Comparison of ENCODE assay signal across 9 cellular contexts in genomic region chrX:57596109-57596870, GRCh38. TPM values are rescaled to one million over a fixed set of nuclear protein-coding genes. Genes with fewer than 3 reads are reported as not detected.
DNase-seq lines count a peak whose midpoint lies in the region; ATAC-seq and TF ChIP-seq lines count a peak whose summit lies in the region.
"Had no signal": no experiment of that assay in that cellular context is flagged by ENCODE, and none has a peak within 500 bp of the region (broad histone marks: within the 10 kb centered on the region; RNA-seq: fewer than 3 reads in every experiment).

No MANE protein-coding gene starts in this region.

- no peaks in the 10 kb centered on the region for H3K27me3 Mint-ChIP-seq in WTC11 (ENCODE audit: low read depth)

- no peak for ATAC-seq in WTC11
- no peak for ATAC-seq in gastrocnemius medialis
- no peak for ATAC-seq in GM19395 (IDR thresholded peaks at IDR 0.05; ENCODE audit: unreplicated experiment)
- no peak for ATAC-seq in HG02840 (IDR thresholded peaks at IDR 0.05; ENCODE audit: low FRiP score, unreplicated experiment)

- CTCF ChIA-PET in WTC11 (lab: Charles Lee) = no interaction called here

- POLR2A ChIA-PET in WTC11 (lab: Charles Lee) = no interaction called here

- TF ChIP-seq CTCF in HFF-Myc (IDR thresholded peaks at IDR 0.05; ENCODE audit: low read depth, low read length, missing control alignments) (no peak), WTC11 (IDR thresholded peaks at IDR 0.05) (no peak), fibroblast of the aortic adventitia (IDR thresholded peaks at IDR 0.05; ENCODE audit: insufficient read depth, low read length) (no peak), gastrocnemius medialis (IDR thresholded peaks at IDR 0.05 in 4 of 5, conservative IDR thresholded peaks at IDR 0.05 in 1 of 5) (no peak)

- DNase-seq in HFF-Myc (ENCODE audit: extremely low read depth, low read depth) (no peak), WTC11 (ENCODE audit: low spot score) (no peak), fibroblast of the aortic adventitia (ENCODE audit: low read depth) (peak; percentile 26), gastrocnemius medialis (no peak), SKM-1 (lab: John Stamatoyannopoulos, UW; ENCODE audit: unreplicated experiment) (no peak)
- DNase-seq: NCI-H2081 treated with DMSO at 0.1 percent for 48 hours, WERI-Rb-1 had no signal

- H3K4me1 ChIP-seq in gastrocnemius medialis = peaks cover 20 to 29% of the 10 kb centered on the region in 2 donors

- no peaks in the 10 kb centered on the region for H3K9me3 ChIP-seq in gastrocnemius medialis

- in situ Hi-C loops in gastrocnemius medialis (cut with MboI; ENCODE audit: low sequenced_read_pairs in 4 of 4) = loop anchor here in 2 of 4 donors (10.0 to 25.0 kb wide), 4 partner anchors 216 to 784 kb away; partner anchors contain the start of gene ZXDA (in 2 of the 2)

- no peaks in the 10 kb centered on the region for H3K27me3 ChIP-seq in gastrocnemius medialis

- H3K27ac Mint-ChIP-seq in WTC11 = peak overlapping the region; percentile 43

- H3K4me1 Mint-ChIP-seq in WTC11 = peaks cover 42% of the 10 kb centered on the region

- H3K4me3 Mint-ChIP-seq in WTC11 = peak overlapping the region; percentile 61

- no peak for TF ChIP-seq POLR2A in gastrocnemius medialis (IDR thresholded peaks at IDR 0.05)

- H3K4me3 ChIP-seq in HFF-Myc (replicated peaks; ENCODE audit: low read depth, low read length) (peak overlapping the region; percentile 24), fibroblast of the aortic adventitia (ENCODE audit: low read depth, low read length) (peak overlapping the region; percentile 55), gastrocnemius medialis (peak overlapping the region; percentile 13 to 38 (median 20))

- intact Hi-C loops in gastrocnemius medialis (cut with DNase I; ENCODE audit: low total_unique reads) = loop anchor here (10.0 kb wide), 1 partner anchor 1031 kb away; the partner anchor contains the start of gene UBQLN2

- H3K9me3 Mint-ChIP-seq in WTC11 = no peaks in the 10 kb centered on the region

- peak overlapping the region; percentile 23 to 64 (median 50) for H3K27ac ChIP-seq in gastrocnemius medialis
- H3K27ac ChIP-seq: WERI-Rb-1 had no signal

- H3K36me3 ChIP-seq in gastrocnemius medialis = no peaks in the 10 kb centered on the region
- H3K36me3 ChIP-seq: WERI-Rb-1 had no signal

- H3K36me3 Mint-ChIP-seq in WTC11 = peaks cover 6% of the 10 kb centered on the region

TF ChIP-seq in WTC11, 78 proteins besides CTCF, POLR2A, EP300 and RAD21:
- TF ChIP-seq KAT7 (CRISPR knock-in tag; IDR thresholded peaks at IDR 0.05; ENCODE audit: borderline replicate concordance) (no peak), ZNF219 (CRISPR knock-in tag; IDR thresholded peaks at IDR 0.05; ENCODE audit: borderline replicate concordance) (no peak), ZNF671 (CRISPR knock-in tag; IDR thresholded peaks at IDR 0.05) (no peak), ZBTB21 (CRISPR knock-in tag; IDR thresholded peaks at IDR 0.05; ENCODE audit: borderline replicate concordance) (no peak), SP1 (CRISPR knock-in tag; conservative IDR thresholded peaks at IDR 0.05) (no peak)

RNA-seq across cellular contexts. Expression of gene ZXDB, which starts 4.5 kb away (rescaled TPM):
- total RNA-seq in WTC11 (2021) (7.8 to 8.0 TPM (median 7.9 TPM) in 3 replicates), fibroblast of the aortic adventitia (ENCODE audit: low replicate concordance) (7.4 and 19.3 TPM in 2 replicates), gastrocnemius medialis (10 to 100 TPM in 1 of 4 donors, 1 to 10 TPM in 3; 5.9 to 10.7 (median 7.0) TPM)
